In genomic region chr17:76088041-76088867, GRCh38 we compare ENCODE assay signal across 19 cellular contexts. TPM values are rescaled to one million over a fixed set of nuclear protein-coding genes. Genes with fewer than 3 reads are reported as not detected.
DNase-seq lines count a peak whose midpoint lies in the region; ATAC-seq, FAIRE-seq and TF ChIP-seq lines count a peak whose summit lies in the region.
"Had no signal": no experiment of that assay in that cellular context is flagged by ENCODE, and none has a peak within 500 bp of the region (broad histone marks: within the 10 kb centered on the region; RNA-seq: fewer than 3 reads in every experiment).

No MANE protein-coding gene starts in this region.

- no peak for TF ChIP-seq CTCF in A549 (IDR thresholded peaks at IDR 0.05)
- TF ChIP-seq CTCF in GM12875 (IDR thresholded peaks at IDR 0.05; ENCODE audit: borderline replicate concordance, insufficient read depth, low read depth, low read length): peak; percentile 24; the same call in 1 of the 2 replicates
- TF ChIP-seq CTCF in Panc1 (IDR thresholded peaks at IDR 0.05): no peak
- TF ChIP-seq CTCF in esophagus squamous epithelium (IDR thresholded peaks at IDR 0.05): no peak

- TF ChIP-seq POLR2A in A549 (IDR thresholded peaks at IDR 0.05; ENCODE audit: low read length): no peak
- TF ChIP-seq POLR2A in esophagus squamous epithelium (IDR thresholded peaks at IDR 0.05): no peak

- FAIRE-seq in A549 (lab: Jason Lieb, UNC): no peak

- H3K9me3 ChIP-seq in A549: no peaks in the 10 kb centered on the region
- no peaks in the 10 kb centered on the region for H3K9me3 ChIP-seq in Panc1 (ENCODE audit: control insufficient read depth, insufficient read depth, low read depth, low read length)
- H3K9me3 ChIP-seq in esophagus squamous epithelium: no peaks in the 10 kb centered on the region
- H3K9me3 ChIP-seq: Peyer's patch, upper lobe of left lung had no signal

- intact Hi-C loops in Panc1 (cut with micrococcal nuclease; ENCODE audit: unreplicated experiment) (no loop called here), esophagus squamous epithelium (cut with DNase I) (no loop called here)

- no peak overlapping the region for H3K27ac ChIP-seq in A549
- H3K27ac ChIP-seq in Panc1 (ENCODE audit: low read length): no peak overlapping the region
- no peak overlapping the region for H3K27ac ChIP-seq in esophagus squamous epithelium
- H3K27ac ChIP-seq: Peyer's patch, upper lobe of left lung had no signal

- BruUV-seq in Panc1 (replicated peaks; lab: Mats Ljungman, UMichigan): no TSS peak

- H3K4me2 ChIP-seq in A549: no peak overlapping the region

- no peak overlapping the region for H3K4me3 ChIP-seq in A549
- H3K4me3 ChIP-seq in GM12875 (ENCODE audit: low read depth, low read length): no peak overlapping the region
- no peak overlapping the region for H3K4me3 ChIP-seq in Panc1 (ENCODE audit: low read depth in 2 of 2, low read length in 2 of 2)
- H3K4me3 ChIP-seq in esophagus squamous epithelium: no peak overlapping the region
- H3K4me3 ChIP-seq: Peyer's patch, upper lobe of left lung had no signal

- in situ Hi-C loops in Panc1 (cut with HindIII; ENCODE audit: low pct_unique_long_range_greater_than_20kb, low sequenced_read_pairs): no loop called here

- no peak for DNase-seq in A549 (ENCODE audit: low read depth in 1 of 2, low spot score in 1 of 2)
- DNase-seq in Panc1 (ENCODE audit: low read depth, low spot score): no peak
- peak; percentile 71 for DNase-seq in iPS-NIHi7 (ENCODE audit: extremely low spot score)
- no peak for DNase-seq in NCI-H526 (lab: John Stamatoyannopoulos, UW)
- no peak for DNase-seq in esophagus squamous epithelium (lab: John Stamatoyannopoulos, UW)
- DNase-seq in EL: no peak
- no peak for DNase-seq in amniotic stem cell (lab: John Stamatoyannopoulos, UW)
- DNase-seq: activated CD4-positive, alpha-beta memory T cell treated with anti-CD3 and anti-CD28 coated beads, Interleukin-2, amount 10 ng/mL, durations not matched to agents 7 days and 5 days; foreskin fibroblast; Karpas-422; NCI-H1436 treated with DMSO at 0.1 percent for 48 hours; Peyer's patch; stimulated activated CD4-positive, alpha-beta T cell treated with anti-CD3 and anti-CD28 coated beads, Interleukin-12 subunit alpha, Interleukin-12 subunit beta, amount 100 ng/mL, for 4 hours; stimulated activated naive CD4-positive, alpha-beta T cell treated with Interleukin-2 at 50 U/mL for 16 hours; upper lobe of left lung had no signal

- 0 out of 5 replicates have a peak, but pooled peaks of 1 of the 2 experiments have one; percentile 6 for TF ChIP-seq RAD21 in A549 (conservative IDR thresholded peaks at IDR 0.05 in 1 of 2, IDR thresholded peaks at IDR 0.05 in 1 of 2)

- ATAC-seq in A549 (peak; percentile 35 to 79; a peak in 4 of 6 replicates), Panc1 (peak; percentile 61)

- H3K36me3 ChIP-seq in Panc1 (ENCODE audit: control insufficient read depth, insufficient read depth, low read length): peaks cover 3% of the 10 kb centered on the region; the same call in 1 of the 2 replicates
- H3K36me3 ChIP-seq in esophagus squamous epithelium: peaks cover 67 to 100% (median 72%) of the 10 kb centered on the region in 3 donors

- CTCF ChIA-PET in A549 (lab: Yijun Ruan, JAX) (interaction anchor here (0.8 to 1.5 kb wide), 5 partner anchors 10 to 74 kb away, joined by 3 to 5 read pairs (median 4); partner anchors contain the start of genes EXOC7 and ZACN), Panc1 (lab: Charles Lee) (no interaction called here)

- no peak for TF ChIP-seq EP300 in A549 (IDR thresholded peaks at IDR 0.05)

- POLR2A ChIA-PET in A549 (lab: Yijun Ruan, JAX): no interaction called here
- POLR2A ChIA-PET in Panc1 (lab: Charles Lee): no interaction called here

- 90% methylated on average over 22 of the region's 25 CpGs for WGBS in A549 (ENCODE audit: missing lambda C conversion rate)
- WGBS in esophagus squamous epithelium, 2 donors: 91 to 95% methylated on average over 4 to 14 of the region's 25 CpGs

- no peaks in the 10 kb centered on the region for H3K4me1 ChIP-seq in A549
- no peaks in the 10 kb centered on the region for H3K4me1 ChIP-seq in Panc1 (ENCODE audit: control insufficient read depth, insufficient read depth, low read length)
- peaks cover 0 to 25% (median 0%) of the 10 kb centered on the region in 3 donors for H3K4me1 ChIP-seq in esophagus squamous epithelium
- H3K4me1 ChIP-seq: Peyer's patch, upper lobe of left lung had no signal

- H3K27me3 ChIP-seq in Panc1 (ENCODE audit: control insufficient read depth, insufficient read depth, low read length): no peaks in the 10 kb centered on the region
- H3K27me3 ChIP-seq in esophagus squamous epithelium: no peaks in the 10 kb centered on the region
- H3K27me3 ChIP-seq: Peyer's patch, upper lobe of left lung had no signal

TF ChIP-seq in A549, 52 proteins besides CTCF, POLR2A, EP300 and RAD21 (continues in another document):
- TF ChIP-seq JUN (IDR thresholded peaks at IDR 0.05): no peak
- TF ChIP-seq TFCP2L1 (CRISPR knock-in tag; IDR thresholded peaks at IDR 0.05): no peak
- TF ChIP-seq RARB (CRISPR knock-in tag; IDR thresholded peaks at IDR 0.05): no peak
- TF ChIP-seq ZSCAN20 (CRISPR knock-in tag; IDR thresholded peaks at IDR 0.05): no peak
- no peak for TF ChIP-seq NFE2L2 (conservative IDR thresholded peaks at IDR 0.05; ENCODE audit: low read length)
- no peak for TF ChIP-seq TP53 (CRISPR knock-in tag; IDR thresholded peaks at IDR 0.05)
- no peak for TF ChIP-seq HES2 (IDR thresholded peaks at IDR 0.05)
- TF ChIP-seq USF2 (IDR thresholded peaks at IDR 0.05): no peak
- TF ChIP-seq RCOR1 (IDR thresholded peaks at IDR 0.05; ENCODE audit: low read depth, low read length): no peak
- TF ChIP-seq FOSB (CRISPR knock-in tag; IDR thresholded peaks at IDR 0.05): no peak
- TF ChIP-seq GATA3 (IDR thresholded peaks at IDR 0.05; ENCODE audit: borderline replicate concordance): no peak

RNA-seq across cellular contexts. Expression of gene ZACN, which starts 9.3 kb away (rescaled TPM):
- 0.12 TPM in 1 of 2 replicates, not detected in the other for polyA plus RNA-seq in A549 (2011; rRNA removed)
- polyA plus RNA-seq in A549 (2012; cell fraction: cytosol; rRNA removed): 0.03 and 0.04 TPM in 2 replicates
- 0.24 and 0.30 TPM in 2 replicates for polyA plus RNA-seq in A549 (2012; cell fraction: nucleus; rRNA removed)
- polyA plus RNA-seq in A549 (2017; fragmentation: RNase III; extraction: RNeasy Plus Mini Kit Qiagen cat#74134 plus additional on column Dnase treatment): 0.20 to 0.30 TPM (median 0.21 TPM) in 3 replicates
- not detected in 2 replicates for polyA minus RNA-seq in A549 (2011; rRNA and poly(A)+ RNA removed)
- not detected for total RNA-seq in Panc1 (2021; ENCODE audit: unreplicated experiment)
- 42.5 TPM for polyA plus RNA-seq in Panc1 (2012; ENCODE audit: insufficient read length)
- total RNA-seq in esophagus squamous epithelium: not detected
- total RNA-seq: liver, Peyer's patch, upper lobe of left lung had no signal

RNA-seq across cellular contexts. Expression of gene GALR2, which starts 13.7 kb away (rescaled TPM):
- polyA plus RNA-seq in A549 (2011; rRNA removed) (0.32 and 0.38 TPM in 2 replicates), A549 (2017; fragmentation: RNase III; extraction: RNeasy Plus Mini Kit Qiagen cat#74134 plus additional on column Dnase treatment) (0.44 to 0.60 TPM (median 0.59 TPM) in 3 replicates)
- 1.4 and 2.4 TPM in 2 replicates for polyA plus RNA-seq in A549 (2012; cell fraction: cytosol; rRNA removed)
- polyA plus RNA-seq in A549 (2012; cell fraction: nucleus; rRNA removed): 1.7 and 3.3 TPM in 2 replicates
- polyA minus RNA-seq in A549 (2011; rRNA and poly(A)+ RNA removed): 0.29 and 0.92 TPM in 2 replicates
- total RNA-seq in Panc1 (2021; ENCODE audit: unreplicated experiment) (0.41 TPM), esophagus squamous epithelium (1 to 10 TPM in 1 of 4 donors, under 1 TPM in 2, not detected in 1; 0.32 to 1.6 (median 0.44) TPM)
- 1.6 TPM for polyA plus RNA-seq in Panc1 (2012; ENCODE audit: insufficient read length)
- total RNA-seq: NCI-H460 had no signal

RNA-seq across cellular contexts. Expression of gene EXOC7, which starts 15.3 kb away (rescaled TPM):
- polyA plus RNA-seq in A549 (2011; rRNA removed) (64.5 and 76.4 TPM in 2 replicates), A549 (2017; fragmentation: RNase III; extraction: RNeasy Plus Mini Kit Qiagen cat#74134 plus additional on column Dnase treatment) (63.0 to 72.3 TPM (median 71.0 TPM) in 3 replicates)
- 50.7 and 57.0 TPM in 2 replicates for polyA plus RNA-seq in A549 (2012; cell fraction: cytosol; rRNA removed)
- 127 and 139 TPM in 2 replicates for polyA plus RNA-seq in A549 (2012; cell fraction: nucleus; rRNA removed)
- polyA minus RNA-seq in A549 (2011; rRNA and poly(A)+ RNA removed): 135 and 140 TPM in 2 replicates
- total RNA-seq in Panc1 (2021; ENCODE audit: unreplicated experiment) (190 TPM), esophagus squamous epithelium (10 to 100 TPM; 70.3 to 84.5 (median 74.4) TPM)
- 127 TPM for polyA plus RNA-seq in Panc1 (2012; ENCODE audit: insufficient read length)

RNA-seq across cellular contexts. Expression of gene SRP68, which starts 15.9 kb away (rescaled TPM):
- polyA plus RNA-seq in A549 (2011; rRNA removed) (123 and 139 TPM in 2 replicates), A549 (2017; fragmentation: RNase III; extraction: RNeasy Plus Mini Kit Qiagen cat#74134 plus additional on column Dnase treatment) (113 to 123 TPM (median 121 TPM) in 3 replicates)
- 65.6 and 74.0 TPM in 2 replicates for polyA plus RNA-seq in A549 (2012; cell fraction: cytosol; rRNA removed)
- polyA plus RNA-seq in A549 (2012; cell fraction: nucleus; rRNA removed): 52.8 and 87.8 TPM in 2 replicates
- 72.3 and 73.5 TPM in 2 replicates for polyA minus RNA-seq in A549 (2011; rRNA and poly(A)+ RNA removed)
- total RNA-seq in Panc1 (2021; ENCODE audit: unreplicated experiment) (100 TPM), esophagus squamous epithelium (10 to 100 TPM; 40.6 to 78.0 (median 52.7) TPM)
- polyA plus RNA-seq in Panc1 (2012; ENCODE audit: insufficient read length): 93.8 TPM

RNA-seq across cellular contexts. Expression of gene FOXJ1, which starts 52.8 kb away (rescaled TPM):
- polyA plus RNA-seq in A549 (2011; rRNA removed) (0.09 TPM in 2 replicates), A549 (2017; fragmentation: RNase III; extraction: RNeasy Plus Mini Kit Qiagen cat#74134 plus additional on column Dnase treatment) (0.21 to 0.50 TPM (median 0.40 TPM) in 3 replicates)
- 0.59 and 0.71 TPM in 2 replicates for polyA plus RNA-seq in A549 (2012; cell fraction: cytosol; rRNA removed)
- polyA plus RNA-seq in A549 (2012; cell fraction: nucleus; rRNA removed): 1.3 and 2.8 TPM in 2 replicates
- polyA minus RNA-seq in A549 (2011; rRNA and poly(A)+ RNA removed): 0.10 TPM in 1 of 2 replicates, not detected in the other
- total RNA-seq in Panc1 (2021; ENCODE audit: unreplicated experiment) (0.28 TPM), esophagus squamous epithelium (under 1 TPM in 2 of 4 donors, not detected in 2; 0.19 to 0.57 TPM)
- 0.22 TPM for polyA plus RNA-seq in Panc1 (2012; ENCODE audit: insufficient read length)
- total RNA-seq: activated T-helper 1 cell treated with anti-CD3 and anti-CD28 coated beads, Interleukin-12 subunit alpha, Interleukin-12 subunit beta, Interleukin-2, Interleukin-4 antibody, amounts not matched to agents 30 ng/mL and 10 ng/mL and 1 ng/mL, durations not matched to agents 14 hours and 24 hours and 36 hours; NCI-H460; Peyer's patch had no signal
- polyA plus RNA-seq: liver had no signal
